ENCODE assay signal across 1 cellular context in the genomic region with DNA sequence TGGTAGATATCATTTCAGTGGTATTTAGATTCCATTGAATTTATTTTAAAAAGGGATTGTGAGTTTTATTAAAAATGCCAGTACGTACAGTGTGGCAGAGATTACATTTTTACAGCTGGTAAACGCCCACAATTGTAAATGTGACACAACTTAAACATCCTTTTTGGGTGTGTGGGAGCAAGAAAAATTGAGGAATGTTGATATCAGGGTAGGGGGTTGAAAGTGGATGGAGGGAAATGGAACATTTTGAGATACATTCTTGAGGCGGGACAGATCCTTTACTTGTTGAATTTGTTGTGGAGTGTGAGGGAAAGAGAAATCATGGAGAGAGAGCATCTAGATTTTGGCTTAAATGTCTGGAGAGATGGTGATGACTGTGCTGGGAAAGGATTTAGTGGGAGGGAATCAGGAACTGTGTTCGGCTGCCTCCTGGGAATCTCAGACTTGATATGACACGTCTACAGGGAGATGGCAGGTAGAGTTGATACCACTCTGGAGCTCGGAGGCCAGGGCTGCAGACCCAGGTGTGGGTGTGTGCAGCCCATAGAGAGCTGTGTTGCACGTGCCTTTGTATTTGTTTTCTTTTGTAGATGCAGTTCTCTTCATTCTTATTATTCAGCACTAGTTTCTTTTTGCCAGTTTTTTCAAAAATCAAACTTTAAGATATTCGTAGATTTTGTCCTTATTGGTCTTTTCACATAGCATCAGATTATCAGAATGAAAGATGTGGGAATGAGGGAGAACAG.
TF ChIP-seq lines count a peak whose summit lies in the region.

No MANE protein-coding gene starts in this region.

TF ChIP-seq in GM23338, 12 proteins besides CTCF, POLR2A, EP300 and RAD21 (continued from another document):
- TF ChIP-seq, protein P1, sequence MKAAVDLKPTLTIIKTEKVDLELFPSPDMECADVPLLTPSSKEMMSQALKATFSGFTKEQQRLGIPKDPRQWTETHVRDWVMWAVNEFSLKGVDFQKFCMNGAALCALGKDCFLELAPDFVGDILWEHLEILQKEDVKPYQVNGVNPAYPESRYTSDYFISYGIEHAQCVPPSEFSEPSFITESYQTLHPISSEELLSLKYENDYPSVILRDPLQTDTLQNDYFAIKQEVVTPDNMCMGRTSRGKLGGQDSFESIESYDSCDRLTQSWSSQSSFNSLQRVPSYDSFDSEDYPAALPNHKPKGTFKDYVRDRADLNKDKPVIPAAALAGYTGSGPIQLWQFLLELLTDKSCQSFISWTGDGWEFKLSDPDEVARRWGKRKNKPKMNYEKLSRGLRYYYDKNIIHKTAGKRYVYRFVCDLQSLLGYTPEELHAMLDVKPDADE (IDR thresholded peaks at IDR 0.05): no peak
- TF ChIP-seq EZH2 (IDR thresholded peaks at IDR 0.05; ENCODE audit: low read depth, unreplicated experiment) (no peak), POLR2AphosphoS5 (IDR thresholded peaks at IDR 0.05; ENCODE audit: low read depth) (no peak), EZH2phosphoT487 (IDR thresholded peaks at IDR 0.05; ENCODE audit: unreplicated experiment) (no peak), STAT1 (IDR thresholded peaks at IDR 0.05; ENCODE audit: unreplicated experiment) (no peak), ZNF331 (CRISPR knock-in tag; IDR thresholded peaks at IDR 0.05; ENCODE audit: low read depth) (no peak), CREB1 (CRISPR knock-in tag; IDR thresholded peaks at IDR 0.05; ENCODE audit: low read depth) (no peak), NANOG (IDR thresholded peaks at IDR 0.05; ENCODE audit: borderline replicate concordance) (no peak)
- TF ChIP-seq, protein P2, sequence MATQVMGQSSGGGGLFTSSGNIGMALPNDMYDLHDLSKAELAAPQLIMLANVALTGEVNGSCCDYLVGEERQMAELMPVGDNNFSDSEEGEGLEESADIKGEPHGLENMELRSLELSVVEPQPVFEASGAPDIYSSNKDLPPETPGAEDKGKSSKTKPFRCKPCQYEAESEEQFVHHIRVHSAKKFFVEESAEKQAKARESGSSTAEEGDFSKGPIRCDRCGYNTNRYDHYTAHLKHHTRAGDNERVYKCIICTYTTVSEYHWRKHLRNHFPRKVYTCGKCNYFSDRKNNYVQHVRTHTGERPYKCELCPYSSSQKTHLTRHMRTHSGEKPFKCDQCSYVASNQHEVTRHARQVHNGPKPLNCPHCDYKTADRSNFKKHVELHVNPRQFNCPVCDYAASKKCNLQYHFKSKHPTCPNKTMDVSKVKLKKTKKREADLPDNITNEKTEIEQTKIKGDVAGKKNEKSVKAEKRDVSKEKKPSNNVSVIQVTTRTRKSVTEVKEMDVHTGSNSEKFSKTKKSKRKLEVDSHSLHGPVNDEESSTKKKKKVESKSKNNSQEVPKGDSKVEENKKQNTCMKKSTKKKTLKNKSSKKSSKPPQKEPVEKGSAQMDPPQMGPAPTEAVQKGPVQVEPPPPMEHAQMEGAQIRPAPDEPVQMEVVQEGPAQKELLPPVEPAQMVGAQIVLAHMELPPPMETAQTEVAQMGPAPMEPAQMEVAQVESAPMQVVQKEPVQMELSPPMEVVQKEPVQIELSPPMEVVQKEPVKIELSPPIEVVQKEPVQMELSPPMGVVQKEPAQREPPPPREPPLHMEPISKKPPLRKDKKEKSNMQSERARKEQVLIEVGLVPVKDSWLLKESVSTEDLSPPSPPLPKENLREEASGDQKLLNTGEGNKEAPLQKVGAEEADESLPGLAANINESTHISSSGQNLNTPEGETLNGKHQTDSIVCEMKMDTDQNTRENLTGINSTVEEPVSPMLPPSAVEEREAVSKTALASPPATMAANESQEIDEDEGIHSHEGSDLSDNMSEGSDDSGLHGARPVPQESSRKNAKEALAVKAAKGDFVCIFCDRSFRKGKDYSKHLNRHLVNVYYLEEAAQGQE (IDR thresholded peaks at IDR 0.05; ENCODE audit: unreplicated experiment): no peak
- TF ChIP-seq, protein P3, sequence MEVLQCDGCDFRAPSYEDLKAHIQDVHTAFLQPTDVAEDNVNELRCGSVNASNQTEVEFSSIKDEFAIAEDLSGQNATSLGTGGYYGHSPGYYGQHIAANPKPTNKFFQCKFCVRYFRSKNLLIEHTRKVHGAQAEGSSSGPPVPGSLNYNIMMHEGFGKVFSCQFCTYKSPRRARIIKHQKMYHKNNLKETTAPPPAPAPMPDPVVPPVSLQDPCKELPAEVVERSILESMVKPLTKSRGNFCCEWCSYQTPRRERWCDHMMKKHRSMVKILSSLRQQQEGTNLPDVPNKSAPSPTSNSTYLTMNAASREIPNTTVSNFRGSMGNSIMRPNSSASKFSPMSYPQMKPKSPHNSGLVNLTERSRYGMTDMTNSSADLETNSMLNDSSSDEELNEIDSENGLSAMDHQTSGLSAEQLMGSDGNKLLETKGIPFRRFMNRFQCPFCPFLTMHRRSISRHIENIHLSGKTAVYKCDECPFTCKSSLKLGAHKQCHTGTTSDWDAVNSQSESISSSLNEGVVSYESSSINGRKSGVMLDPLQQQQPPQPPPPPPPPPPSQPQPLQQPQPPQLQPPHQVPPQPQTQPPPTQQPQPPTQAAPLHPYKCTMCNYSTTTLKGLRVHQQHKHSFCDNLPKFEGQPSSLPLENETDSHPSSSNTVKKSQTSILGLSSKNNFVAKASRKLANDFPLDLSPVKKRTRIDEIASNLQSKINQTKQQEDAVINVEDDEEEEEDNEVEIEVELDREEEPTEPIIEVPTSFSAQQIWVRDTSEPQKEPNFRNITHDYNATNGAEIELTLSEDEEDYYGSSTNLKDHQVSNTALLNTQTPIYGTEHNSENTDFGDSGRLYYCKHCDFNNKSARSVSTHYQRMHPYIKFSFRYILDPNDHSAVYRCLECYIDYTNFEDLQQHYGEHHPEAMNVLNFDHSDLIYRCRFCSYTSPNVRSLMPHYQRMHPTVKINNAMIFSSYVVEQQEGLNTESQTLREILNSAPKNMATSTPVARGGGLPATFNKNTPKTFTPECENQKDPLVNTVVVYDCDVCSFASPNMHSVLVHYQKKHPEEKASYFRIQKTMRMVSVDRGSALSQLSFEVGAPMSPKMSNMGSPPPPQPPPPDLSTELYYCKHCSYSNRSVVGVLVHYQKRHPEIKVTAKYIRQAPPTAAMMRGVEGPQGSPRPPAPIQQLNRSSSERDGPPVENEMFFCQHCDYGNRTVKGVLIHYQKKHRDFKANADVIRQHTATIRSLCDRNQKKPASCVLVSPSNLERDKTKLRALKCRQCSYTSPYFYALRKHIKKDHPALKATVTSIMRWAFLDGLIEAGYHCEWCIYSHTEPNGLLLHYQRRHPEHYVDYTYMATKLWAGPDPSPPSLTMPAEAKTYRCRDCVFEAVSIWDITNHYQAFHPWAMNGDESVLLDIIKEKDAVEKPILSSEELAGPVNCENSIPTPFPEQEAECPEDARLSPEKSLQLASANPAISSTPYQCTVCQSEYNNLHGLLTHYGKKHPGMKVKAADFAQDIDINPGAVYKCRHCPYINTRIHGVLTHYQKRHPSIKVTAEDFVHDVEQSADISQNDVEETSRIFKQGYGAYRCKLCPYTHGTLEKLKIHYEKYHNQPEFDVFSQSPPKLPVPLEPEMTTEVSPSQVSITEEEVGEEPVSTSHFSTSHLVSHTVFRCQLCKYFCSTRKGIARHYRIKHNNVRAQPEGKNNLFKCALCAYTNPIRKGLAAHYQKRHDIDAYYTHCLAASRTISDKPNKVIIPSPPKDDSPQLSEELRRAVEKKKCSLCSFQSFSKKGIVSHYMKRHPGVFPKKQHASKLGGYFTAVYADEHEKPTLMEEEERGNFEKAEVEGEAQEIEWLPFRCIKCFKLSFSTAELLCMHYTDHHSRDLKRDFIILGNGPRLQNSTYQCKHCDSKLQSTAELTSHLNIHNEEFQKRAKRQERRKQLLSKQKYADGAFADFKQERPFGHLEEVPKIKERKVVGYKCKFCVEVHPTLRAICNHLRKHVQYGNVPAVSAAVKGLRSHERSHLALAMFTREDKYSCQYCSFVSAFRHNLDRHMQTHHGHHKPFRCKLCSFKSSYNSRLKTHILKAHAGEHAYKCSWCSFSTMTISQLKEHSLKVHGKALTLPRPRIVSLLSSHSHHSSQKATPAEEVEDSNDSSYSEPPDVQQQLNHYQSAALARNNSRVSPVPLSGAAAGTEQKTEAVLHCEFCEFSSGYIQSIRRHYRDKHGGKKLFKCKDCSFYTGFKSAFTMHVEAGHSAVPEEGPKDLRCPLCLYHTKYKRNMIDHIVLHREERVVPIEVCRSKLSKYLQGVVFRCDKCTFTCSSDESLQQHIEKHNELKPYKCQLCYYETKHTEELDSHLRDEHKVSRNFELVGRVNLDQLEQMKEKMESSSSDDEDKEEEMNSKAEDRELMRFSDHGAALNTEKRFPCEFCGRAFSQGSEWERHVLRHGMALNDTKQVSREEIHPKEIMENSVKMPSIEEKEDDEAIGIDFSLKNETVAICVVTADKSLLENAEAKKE (CRISPR knock-in tag; IDR thresholded peaks at IDR 0.05): no peak
